In genomic region chr4:147833741-147834140, GRCh38 we compare ENCODE assay signal across 23 cellular contexts.
DNase-seq lines count a peak whose midpoint lies in the region; ATAC-seq and TF ChIP-seq lines count a peak whose summit lies in the region.
"Had no signal": no experiment of that assay in that cellular context is flagged by ENCODE, and none has a peak within 500 bp of the region (broad histone marks: within the 10 kb centered on the region; RNA-seq: fewer than 3 reads in every experiment).

No MANE protein-coding gene starts in this region.

- no peak overlapping the region for H3K9ac ChIP-seq in smooth muscle cell (ENCODE audit: low read depth)
- H3K9ac ChIP-seq: BLaER1 treated with 17β-estradiol and CSF1 and Interleukin-3, amounts not matched to agents 10 nM and 100 nM had no signal

- ATAC-seq in activated T-helper 17 cell treated with anti-CD3 and anti-CD28 coated beads, Interleukin-2, amount 50 U/mL, for 72 hours (replicated peaks), result no peak
- ATAC-seq in gastroesophageal sphincter, result no peak
- no peak for ATAC-seq in GM21528 (IDR thresholded peaks at IDR 0.05; ENCODE audit: low FRiP score, unreplicated experiment)
- ATAC-seq in HG02885 (IDR thresholded peaks at IDR 0.05; ENCODE audit: poor library complexity, unreplicated experiment), result no peak
- ATAC-seq: activated CD8-positive, alpha-beta T cell treated with anti-CD3 and anti-CD28 coated beads, Interleukin-2, amount 10 ng/mL, durations not matched to agents 7 days and 5 days; heart right ventricle; pancreas; sciatic nerve had no signal

- H3K27me3 ChIP-seq in gastroesophageal sphincter (no peaks in the 10 kb centered on the region), smooth muscle cell (ENCODE audit: low read depth) (no peaks in the 10 kb centered on the region)
- H3K27me3 ChIP-seq: BLaER1 treated with 17β-estradiol and CSF1 and Interleukin-3, amounts not matched to agents 10 nM and 100 nM; heart right ventricle; pancreas; Peyer's patch; suprapubic skin had no signal

- H3K4me3 Mint-ChIP-seq in CD14-positive monocyte, result no peak overlapping the region
- H3K4me3 Mint-ChIP-seq in activated T-helper 17 cell treated with anti-CD3 and anti-CD28 coated beads, Interleukin-2, amount 50 U/mL, for 72 hours, result peak overlapping the region; percentile 2
- H3K4me3 Mint-ChIP-seq: activated CD8-positive, alpha-beta T cell treated with anti-CD3 and anti-CD28 coated beads, Interleukin-2, amount 10 ng/mL, durations not matched to agents 7 days and 5 days had no signal

- H3K79me2 ChIP-seq in smooth muscle cell (ENCODE audit: low read depth), result no peaks in the 10 kb centered on the region

- H3K27me3 Mint-ChIP-seq in CD14-positive monocyte (ENCODE audit: low read depth in 3 of 3), result peaks cover 0 to 2% (median 0%) of the 10 kb centered on the region in 3 donors
- no peaks in the 10 kb centered on the region for H3K27me3 Mint-ChIP-seq in activated T-helper 17 cell treated with anti-CD3 and anti-CD28 coated beads, Interleukin-2, amount 50 U/mL, for 72 hours

- no peaks in the 10 kb centered on the region for H4K20me1 ChIP-seq in smooth muscle cell (ENCODE audit: low read depth)
- H4K20me1 ChIP-seq: BLaER1 treated with 17β-estradiol and CSF1 and Interleukin-3, amounts not matched to agents 10 nM and 100 nM had no signal

- H3K27ac Mint-ChIP-seq in CD14-positive monocyte, result peak overlapping the region in 5 of 7 donors; percentile 30 to 99 (median 98)
- H3K27ac Mint-ChIP-seq in activated T-helper 17 cell treated with anti-CD3 and anti-CD28 coated beads, Interleukin-2, amount 50 U/mL, for 72 hours, result peak overlapping the region; percentile 12
- H3K27ac Mint-ChIP-seq: activated CD8-positive, alpha-beta T cell treated with anti-CD3 and anti-CD28 coated beads, Interleukin-2, amount 10 ng/mL, durations not matched to agents 7 days and 5 days had no signal

- peak overlapping the region; percentile 0 to 96 (median 94) for H3K27ac ChIP-seq in gastroesophageal sphincter
- H3K27ac ChIP-seq in smooth muscle cell (ENCODE audit: low read depth), result peak overlapping the region; percentile 95
- H3K27ac ChIP-seq: HL-60, pancreas had no signal

- H2AFZ ChIP-seq in smooth muscle cell (ENCODE audit: low read depth), result no peak overlapping the region

- peaks cover 30 to 99% (median 46%) of the 10 kb centered on the region in 3 donors for H3K4me1 ChIP-seq in gastroesophageal sphincter
- peaks cover 25% of the 10 kb centered on the region for H3K4me1 ChIP-seq in smooth muscle cell (ENCODE audit: low read depth)

- no peak for TF ChIP-seq POLR2A in gastroesophageal sphincter (IDR thresholded peaks at IDR 0.05)

- intact Hi-C loops in CD14-positive monocyte (cut with micrococcal nuclease), result loop anchor here in 1 of 2 donors (5.0 to 10.0 kb wide), 3 partner anchors 34 to 611 kb away; partner anchors contain the start of gene NR3C2

- H3K36me3 ChIP-seq in gastroesophageal sphincter (peaks cover 0 to 7% of the 10 kb centered on the region in 2 donors), smooth muscle cell (ENCODE audit: low read depth) (no peaks in the 10 kb centered on the region)
- H3K36me3 ChIP-seq: heart right ventricle, pancreas, Peyer's patch, suprapubic skin had no signal

- peaks cover 0 to 2% of the 10 kb centered on the region in 2 donors for H3K36me3 Mint-ChIP-seq in CD14-positive monocyte
- peaks cover 4% of the 10 kb centered on the region for H3K36me3 Mint-ChIP-seq in activated T-helper 17 cell treated with anti-CD3 and anti-CD28 coated beads, Interleukin-2, amount 50 U/mL, for 72 hours (ENCODE audit: low read depth)

- peaks cover 0 to 3% (median 0%) of the 10 kb centered on the region in 7 donors for H3K9me3 Mint-ChIP-seq in CD14-positive monocyte
- H3K9me3 Mint-ChIP-seq in activated T-helper 17 cell treated with anti-CD3 and anti-CD28 coated beads, Interleukin-2, amount 50 U/mL, for 72 hours, result no peaks in the 10 kb centered on the region

- peaks cover 47% of the 10 kb centered on the region for H3K4me1 Mint-ChIP-seq in CD14-positive monocyte
- H3K4me1 Mint-ChIP-seq in activated T-helper 17 cell treated with anti-CD3 and anti-CD28 coated beads, Interleukin-2, amount 50 U/mL, for 72 hours, result peaks cover 18% of the 10 kb centered on the region

- WGBS in gastroesophageal sphincter (ENCODE audit: low coverage in 1 of 2), 2 donors, result 71 to 77% methylated on average over 2 of the region's 2 CpGs
- 91% methylated on average over 2 of the region's 2 CpGs for WGBS in smooth muscle cell (ENCODE audit: low lambda C conversion rate)

- H3K4me3 ChIP-seq in gastroesophageal sphincter, result no peak overlapping the region
- H3K4me3 ChIP-seq in smooth muscle cell, result no peak overlapping the region
- H3K4me3 ChIP-seq: heart right ventricle, pancreas, Peyer's patch, suprapubic skin had no signal

- DNase-seq in CD14-positive monocyte (ENCODE audit: low spot score), result no peak
- DNase-seq in smooth muscle cell (lab: John Stamatoyannopoulos, UW; ENCODE audit: unreplicated experiment), result no peak
- no peak for DNase-seq in central memory CD4-positive, alpha-beta T cell
- no peak for DNase-seq in HuH-7.5 (ENCODE audit: low spot score)
- DNase-seq: activated CD8-positive, alpha-beta T cell treated with anti-CD3 and anti-CD28 coated beads, Interleukin-2, amount 10 ng/mL, durations not matched to agents 7 days and 5 days; activated T-cell treated with anti-CD3 and anti-CD28 coated beads for 4 hours; DMS79 treated with DMSO at 0.1 percent for 48 hours; H7; heart right ventricle; NCI-H1092 treated with DMSO at 0.1 percent for 48 hours; NCI-H1930; NCI-H69; pancreas; Peyer's patch; stimulated activated CD8-positive, alpha-beta memory T cell treated with anti-CD3 and anti-CD28 coated beads, Interleukin-4, amount 100 ng/mL, for 48 hours had no signal

- TF ChIP-seq EP300 in gastroesophageal sphincter (IDR thresholded peaks at IDR 0.05), result no peak

- H3F3A ChIP-seq in smooth muscle cell (ENCODE audit: low read depth), result peaks cover 21% of the 10 kb centered on the region

- no peaks in the 10 kb centered on the region for H3K9me3 ChIP-seq in gastroesophageal sphincter
- no peaks in the 10 kb centered on the region for H3K9me3 ChIP-seq in smooth muscle cell (replicated peaks; ENCODE audit: low read depth)
- H3K9me3 ChIP-seq: heart right ventricle, pancreas, Peyer's patch, suprapubic skin had no signal

- H3K4me2 ChIP-seq in smooth muscle cell, result no peak overlapping the region

- TF ChIP-seq CTCF in CD14-positive monocyte (IDR thresholded peaks at IDR 0.05) (no peak), gastroesophageal sphincter (IDR thresholded peaks at IDR 0.05) (no peak), smooth muscle cell (IDR thresholded peaks at IDR 0.05; ENCODE audit: borderline replicate concordance, insufficient read depth, poor library complexity, severe bottlenecking) (no peak)
